Comparison of ENCODE assay signal across 1 cellular context in the genomic region with DNA sequence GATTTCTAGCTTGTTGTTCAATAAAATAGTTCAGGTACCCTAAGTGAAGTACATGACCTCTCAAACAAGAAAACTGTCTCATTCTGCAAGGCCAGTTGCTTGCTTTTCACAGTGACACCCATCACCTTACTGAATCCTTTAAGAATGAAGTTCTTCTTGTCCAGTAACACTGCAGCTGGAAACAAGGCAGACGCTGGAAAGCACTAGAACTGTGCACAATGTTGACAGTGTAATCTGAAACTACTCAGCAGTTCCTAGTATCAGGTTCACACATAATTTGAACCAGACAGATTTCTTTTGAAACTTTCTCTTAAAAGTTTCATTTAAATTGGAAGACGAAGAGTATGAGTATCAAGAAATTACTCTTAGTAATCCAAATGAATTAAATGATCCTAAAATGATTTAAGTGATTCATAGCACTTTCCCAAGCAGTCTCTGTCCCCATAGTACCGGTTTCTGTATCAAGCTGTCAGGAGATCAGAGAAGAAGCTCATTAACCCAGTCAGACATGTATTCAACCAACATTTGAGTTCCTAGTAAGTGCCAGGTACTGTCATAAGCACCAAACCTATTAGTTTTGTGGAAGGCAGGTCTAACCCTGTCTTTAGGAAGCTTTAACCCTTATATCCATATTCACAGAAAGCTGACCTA.
A peak's percentile ranks its signal among the peaks of the same experiment; 100 is the strongest.
TF ChIP-seq lines count a peak whose summit lies in the region.

No MANE protein-coding gene starts in this region.

TF ChIP-seq in SK-N-SH, 30 proteins besides CTCF, POLR2A, EP300 and RAD21 (continued from another document):
- TF ChIP-seq YY1 (IDR thresholded peaks at IDR 0.05; ENCODE audit: low read depth), result no peak
- TF ChIP-seq NFIC (IDR thresholded peaks at IDR 0.05; ENCODE audit: borderline replicate concordance), result no peak
- TF ChIP-seq EZH2phosphoT487 (IDR thresholded peaks at IDR 0.05; ENCODE audit: borderline replicate concordance, low read depth), result no peak
- TF ChIP-seq, protein P1, sequence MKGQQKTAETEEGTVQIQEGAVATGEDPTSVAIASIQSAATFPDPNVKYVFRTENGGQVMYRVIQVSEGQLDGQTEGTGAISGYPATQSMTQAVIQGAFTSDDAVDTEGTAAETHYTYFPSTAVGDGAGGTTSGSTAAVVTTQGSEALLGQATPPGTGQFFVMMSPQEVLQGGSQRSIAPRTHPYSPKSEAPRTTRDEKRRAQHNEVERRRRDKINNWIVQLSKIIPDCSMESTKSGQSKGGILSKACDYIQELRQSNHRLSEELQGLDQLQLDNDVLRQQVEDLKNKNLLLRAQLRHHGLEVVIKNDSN (IDR thresholded peaks at IDR 0.05; ENCODE audit: borderline replicate concordance, low read depth), result no peak
- TF ChIP-seq RCOR1 (IDR thresholded peaks at IDR 0.05; ENCODE audit: low read length), result no peak
- TF ChIP-seq, protein P2, sequence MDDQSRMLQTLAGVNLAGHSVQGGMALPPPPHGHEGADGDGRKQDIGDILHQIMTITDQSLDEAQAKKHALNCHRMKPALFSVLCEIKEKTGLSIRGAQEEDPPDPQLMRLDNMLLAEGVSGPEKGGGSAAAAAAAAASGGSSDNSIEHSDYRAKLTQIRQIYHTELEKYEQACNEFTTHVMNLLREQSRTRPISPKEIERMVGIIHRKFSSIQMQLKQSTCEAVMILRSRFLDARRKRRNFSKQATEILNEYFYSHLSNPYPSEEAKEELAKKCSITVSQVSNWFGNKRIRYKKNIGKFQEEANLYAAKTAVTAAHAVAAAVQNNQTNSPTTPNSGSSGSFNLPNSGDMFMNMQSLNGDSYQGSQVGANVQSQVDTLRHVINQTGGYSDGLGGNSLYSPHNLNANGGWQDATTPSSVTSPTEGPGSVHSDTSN (IDR thresholded peaks at IDR 0.05), result peak; percentile 72
